Comparison of ENCODE assay signal across 1 cellular context in genomic region chr19:33796164-33797100, GRCh38.
TF ChIP-seq lines count a peak whose summit lies in the region.

Gene KCTD15, plus strand, starts transcription at chr19:33796870. Its CDS starts 3,585 bp downstream, at chr19:33800455.

TF ChIP-seq in endothelial cell of umbilical vein, 7 proteins besides CTCF, POLR2A, EP300 and RAD21 (continued from another document):
- TF ChIP-seq JUN (IDR thresholded peaks at IDR 0.05; ENCODE audit: borderline replicate concordance, insufficient read depth, insufficient read length, low read depth) (no peak), MYC (IDR thresholded peaks at IDR 0.05; ENCODE audit: low read depth, low read length) (no peak), EZH2 (IDR thresholded peaks at IDR 0.05; ENCODE audit: borderline replicate concordance, low read depth, low read length, severe bottlenecking) (no peak), MAX (IDR thresholded peaks at IDR 0.05; ENCODE audit: insufficient read depth, insufficient read length) (no peak), GATA2 (IDR thresholded peaks at IDR 0.05; ENCODE audit: insufficient read depth, insufficient read length, low read depth, low read length) (no peak)
